ENCODE assay signal across 8 cellular contexts in genomic region chr16:29805232-29806095, GRCh38. TPM values are rescaled to one million over a fixed set of nuclear protein-coding genes. Genes with fewer than 3 reads are reported as not detected.
DNase-seq lines count a peak whose midpoint lies in the region; ATAC-seq and TF ChIP-seq lines count a peak whose summit lies in the region.

No MANE protein-coding gene starts in this region.

- peak overlapping the region; percentile 84 to 90 for H3K4me3 ChIP-seq in left lung

- peaks cover 24 to 51% of the 10 kb centered on the region in 2 donors for H3K4me1 ChIP-seq in left lung

- peak overlapping the region; percentile 99 for H3K4me3 Mint-ChIP-seq in dendritic cell treated with granulocyte-macrophage colony-stimulating factor and Interleukin-4, amounts not matched to agents 40 ng/mL and 50 ng/mL, for 4 days

- peak overlapping the region; percentile 94 for H3K27ac ChIP-seq in C4-2B
- peak overlapping the region; percentile 98 for H3K27ac ChIP-seq in left lung

- no peaks in the 10 kb centered on the region for H3K27me3 ChIP-seq in left lung

- peak; percentile 56 for ATAC-seq in GM19351 (IDR thresholded peaks at IDR 0.05; ENCODE audit: unreplicated experiment)
- peak; percentile 33 for ATAC-seq in HG03469 (IDR thresholded peaks at IDR 0.05; ENCODE audit: unreplicated experiment)
- peak; percentile 86 for ATAC-seq in left lung

- peaks cover 0 to 35% of the 10 kb centered on the region in 2 donors for H3K36me3 ChIP-seq in left lung

- peaks cover 55% of the 10 kb centered on the region for H3K4me1 Mint-ChIP-seq in dendritic cell treated with granulocyte-macrophage colony-stimulating factor and Interleukin-4, amounts not matched to agents 40 ng/mL and 50 ng/mL, for 4 days (ENCODE audit: low read depth)

- peak overlapping the region; percentile 98 for H3K27ac Mint-ChIP-seq in dendritic cell treated with granulocyte-macrophage colony-stimulating factor and Interleukin-4, amounts not matched to agents 40 ng/mL and 50 ng/mL, for 4 days

- no peaks in the 10 kb centered on the region for H3K27me3 Mint-ChIP-seq in dendritic cell treated with granulocyte-macrophage colony-stimulating factor and Interleukin-4, amounts not matched to agents 40 ng/mL and 50 ng/mL, for 4 days

- H3K36me3 Mint-ChIP-seq in dendritic cell treated with granulocyte-macrophage colony-stimulating factor and Interleukin-4, amounts not matched to agents 40 ng/mL and 50 ng/mL, for 4 days (ENCODE audit: low read depth): peaks cover 75% of the 10 kb centered on the region

- H3K9me3 ChIP-seq in left lung: no peaks in the 10 kb centered on the region

- DNase-seq in NCI-H748 (lab: John Stamatoyannopoulos, UW; ENCODE audit: unreplicated experiment) (peak; percentile 99), left lung (peak; percentile 98 to 99)
- DNase-seq in activated CD4-positive, alpha-beta T cell treated with anti-CD3 and anti-CD28 coated beads, Interleukin-2, amount 50 U/mL, for 4 hours: peak; percentile 96 to 97
- peak; percentile 97 for DNase-seq in stimulated activated CD4-positive, alpha-beta T cell treated with anti-CD3 and anti-CD28 coated beads, Interleukin-2, amount 100 ng/mL, for 24 hours

- TF ChIP-seq CTCF in C4-2B (conservative IDR thresholded peaks at IDR 0.05) (no peak), left lung (IDR thresholded peaks at IDR 0.05) (no peak)

- H3K9me3 Mint-ChIP-seq in dendritic cell treated with granulocyte-macrophage colony-stimulating factor and Interleukin-4, amounts not matched to agents 40 ng/mL and 50 ng/mL, for 4 days: no peaks in the 10 kb centered on the region

- intact Hi-C loops in dendritic cell treated with granulocyte-macrophage colony-stimulating factor and Interleukin-4, amounts not matched to agents 40 ng/mL and 50 ng/mL, for 4 days (cut with micrococcal nuclease): loop anchor here (1.0 to 5.0 kb wide), 3 partner anchors 11 to 192 kb away; partner anchors contain the start of genes HIRIP3, INO80E, KIF22 and PAGR1
- intact Hi-C loops in left lung (cut with DNase I): no loop called here

RNA-seq across cellular contexts. Expression of gene MAZ, which starts 0.9 kb away (rescaled TPM):
- 100 to 1,000 TPM; 193 to 205 TPM for total RNA-seq in left lung

RNA-seq across cellular contexts. Expression of gene PRRT2, which starts 6.5 kb away (rescaled TPM):
- 1 to 10 TPM in 1 of 2 donors, under 1 TPM in 1; 0.94 to 3.1 TPM for total RNA-seq in left lung

RNA-seq across cellular contexts. Expression of gene PAGR1, which starts 10.5 kb away (rescaled TPM):
- total RNA-seq in left lung: 10 to 100 TPM; 16.4 to 23.1 TPM

RNA-seq across cellular contexts. Expression of gene MVP, which starts 14.8 kb away (rescaled TPM):
- 100 to 1,000 TPM; 236 to 280 TPM for total RNA-seq in left lung

RNA-seq across cellular contexts. Expression of gene KIF22, which starts 14.9 kb away (rescaled TPM):
- total RNA-seq in left lung: 10 to 100 TPM; 24.8 to 32.5 TPM

Comparison
In these comparisons a context has a peak if more than half of its experiments do, and no peak if none do; other contexts are left out.
1. Peak in every context shown above with its lines: DNase-seq, ATAC-seq, H3K4me3 ChIP-seq and H3K27ac ChIP-seq.
2. ATAC-seq: peak in every context shown above with its lines; median percentile 86 in left lung; 56 in GM19351; 33 in HG03469.